ENCODE assay signal across 1 cellular context in the genomic region with DNA sequence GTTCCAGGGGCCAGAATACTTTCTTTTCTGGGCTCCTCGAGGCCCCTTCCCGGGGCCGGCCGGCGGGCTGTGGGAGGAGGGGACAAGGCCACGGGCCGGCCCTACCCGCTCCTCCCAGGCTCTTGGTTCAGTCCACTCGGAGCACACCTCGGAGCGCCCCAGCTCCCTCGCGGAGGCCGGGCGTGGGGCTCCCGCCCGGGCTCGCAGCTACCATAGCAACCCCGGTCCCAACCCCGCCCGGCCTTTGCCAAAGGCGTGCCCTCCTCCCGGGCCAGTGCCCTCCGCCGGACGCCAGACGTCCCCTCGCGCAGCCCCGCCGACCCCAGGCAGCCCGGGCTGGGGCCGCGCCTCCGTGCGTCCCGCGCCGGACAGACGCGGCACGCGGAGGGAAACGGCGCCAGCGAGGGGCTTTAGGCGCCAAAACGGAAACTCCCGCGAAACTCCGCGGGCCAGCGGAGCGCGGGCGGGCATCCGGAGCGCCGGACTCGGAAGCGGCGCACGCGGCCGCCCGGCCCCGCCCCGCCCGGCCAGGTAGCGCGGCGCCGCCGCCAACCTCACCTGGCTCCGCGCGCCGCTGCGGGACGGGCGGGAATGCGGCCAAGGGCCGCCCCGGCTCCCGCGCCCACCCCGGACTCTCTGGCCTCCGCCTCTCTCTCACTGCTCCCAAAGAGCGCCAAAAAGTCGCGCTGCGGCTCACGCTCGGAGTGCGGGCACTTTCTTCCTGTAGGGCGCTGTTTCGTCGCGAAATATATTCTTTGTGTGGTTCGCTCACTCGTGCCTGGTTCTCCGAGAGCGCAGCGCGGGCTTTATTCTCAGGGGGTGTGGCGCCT.
TF ChIP-seq lines count a peak whose summit lies in the region.

No MANE protein-coding gene starts in this region.

TF ChIP-seq in HEK293, 187 proteins besides CTCF, POLR2A, EP300 and RAD21 (continued from another document):
- TF ChIP-seq, protein P1, sequence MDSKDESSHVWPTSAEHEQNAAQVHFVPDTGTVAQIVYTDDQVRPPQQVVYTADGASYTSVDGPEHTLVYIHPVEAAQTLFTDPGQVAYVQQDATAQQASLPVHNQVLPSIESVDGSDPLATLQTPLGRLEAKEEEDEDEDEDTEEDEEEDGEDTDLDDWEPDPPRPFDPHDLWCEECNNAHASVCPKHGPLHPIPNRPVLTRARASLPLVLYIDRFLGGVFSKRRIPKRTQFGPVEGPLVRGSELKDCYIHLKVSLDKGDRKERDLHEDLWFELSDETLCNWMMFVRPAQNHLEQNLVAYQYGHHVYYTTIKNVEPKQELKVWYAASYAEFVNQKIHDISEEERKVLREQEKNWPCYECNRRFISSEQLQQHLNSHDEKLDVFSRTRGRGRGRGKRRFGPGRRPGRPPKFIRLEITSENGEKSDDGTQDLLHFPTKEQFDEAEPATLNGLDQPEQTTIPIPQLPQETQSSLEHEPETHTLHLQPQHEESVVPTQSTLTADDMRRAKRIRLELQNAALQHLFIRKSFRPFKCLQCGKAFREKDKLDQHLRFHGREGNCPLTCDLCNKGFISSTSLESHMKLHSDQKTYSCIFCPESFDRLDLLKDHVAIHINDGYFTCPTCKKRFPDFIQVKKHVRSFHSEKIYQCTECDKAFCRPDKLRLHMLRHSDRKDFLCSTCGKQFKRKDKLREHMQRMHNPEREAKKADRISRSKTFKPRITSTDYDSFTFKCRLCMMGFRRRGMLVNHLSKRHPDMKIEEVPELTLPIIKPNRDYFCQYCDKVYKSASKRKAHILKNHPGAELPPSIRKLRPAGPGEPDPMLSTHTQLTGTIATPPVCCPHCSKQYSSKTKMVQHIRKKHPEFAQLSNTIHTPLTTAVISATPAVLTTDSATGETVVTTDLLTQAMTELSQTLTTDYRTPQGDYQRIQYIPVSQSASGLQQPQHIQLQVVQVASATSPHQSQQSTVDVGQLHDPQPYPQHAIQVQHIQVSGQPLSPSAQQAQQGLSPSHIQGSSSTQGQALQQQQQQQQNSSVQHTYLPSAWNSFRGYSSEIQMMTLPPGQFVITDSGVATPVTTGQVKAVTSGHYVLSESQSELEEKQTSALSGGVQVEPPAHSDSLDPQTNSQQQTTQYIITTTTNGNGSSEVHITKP (tag by site-specific recombination; IDR thresholded peaks at IDR 0.05), result peak; percentile 97
- TF ChIP-seq ZNF174 (tag by site-specific recombination; IDR thresholded peaks at IDR 0.05), result no peak
